26 cellular contexts compared by ENCODE assay signal in the genomic region with DNA sequence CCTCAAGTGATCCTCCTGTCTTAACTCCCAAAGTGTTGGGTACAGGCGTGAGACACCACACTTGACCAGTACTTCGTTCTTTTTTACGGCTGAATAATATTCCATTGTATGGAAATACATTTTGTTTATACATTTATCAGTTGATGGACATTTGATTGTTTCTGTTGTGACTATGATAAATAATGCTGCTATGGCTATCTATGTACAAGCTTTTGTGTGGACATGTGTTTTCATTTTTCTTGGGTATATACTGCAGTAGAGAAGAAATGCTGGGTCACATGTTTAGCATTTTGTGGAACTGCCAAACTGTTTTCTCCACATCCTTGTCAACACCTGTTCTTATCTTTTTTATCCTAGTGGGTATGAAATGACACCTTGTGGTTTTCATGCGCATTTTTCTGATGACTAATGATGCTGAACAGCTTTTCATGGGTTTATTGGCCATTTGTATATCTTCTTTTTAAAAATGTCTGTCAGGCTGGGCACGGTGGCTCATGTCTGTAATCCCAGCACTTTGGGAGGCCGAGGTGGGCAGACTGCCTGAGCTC. TPM values are rescaled to one million over a fixed set of nuclear protein-coding genes. Genes with fewer than 3 reads are reported as not detected.
DNase-seq lines count a peak whose midpoint lies in the region; ATAC-seq, FAIRE-seq and TF ChIP-seq lines count a peak whose summit lies in the region.
"Had no signal": no experiment of that assay in that cellular context is flagged by ENCODE, and none has a peak within 500 bp of the region (broad histone marks: within the 10 kb centered on the region; RNA-seq: fewer than 3 reads in every experiment).

No MANE protein-coding gene starts in this region.

- intact Hi-C loops in activated T-helper 2 cell treated with anti-CD3 and anti-CD28 coated beads, Interferon-gamma antibody, Interleukin-2, Interleukin-4, amounts not matched to agents 10 μg/mL and 5 μg/mL and 100 μg/mL, durations not matched to agents 14 hours and 24 hours and 36 hours (cut with micrococcal nuclease) = no loop called here

- H3K9me3 Mint-ChIP-seq in activated T-helper 2 cell treated with anti-CD3 and anti-CD28 coated beads, Interferon-gamma antibody, Interleukin-2, Interleukin-4, amounts not matched to agents 10 μg/mL and 5 μg/mL and 100 μg/mL, durations not matched to agents 14 hours and 24 hours and 36 hours = no peaks in the 10 kb centered on the region
- H3K9me3 Mint-ChIP-seq: CD8-positive, alpha-beta T cell; H9; T-helper 2 cell treated with Interferon-gamma antibody and Interleukin-4, amounts not matched to agents 5 μg/mL and 100 μg/mL, for 36 hours; WTC11 had no signal

- no peaks in the 10 kb centered on the region for H3K9me2 ChIP-seq in hepatocyte (replicated peaks; ENCODE audit: insufficient read depth)

- no peak overlapping the region for H3K27ac Mint-ChIP-seq in activated T-helper 2 cell treated with anti-CD3 and anti-CD28 coated beads, Interferon-gamma antibody, Interleukin-2, Interleukin-4, amounts not matched to agents 10 μg/mL and 5 μg/mL and 100 μg/mL, durations not matched to agents 14 hours and 24 hours and 36 hours
- H3K27ac Mint-ChIP-seq: CD8-positive, alpha-beta T cell; H9; T-helper 2 cell treated with Interferon-gamma antibody and Interleukin-4, amounts not matched to agents 5 μg/mL and 100 μg/mL, for 36 hours; WTC11 had no signal

- H2AFZ ChIP-seq in hepatocyte = no peak overlapping the region

- H3K4me3 Mint-ChIP-seq in activated T-helper 2 cell treated with anti-CD3 and anti-CD28 coated beads, Interferon-gamma antibody, Interleukin-2, Interleukin-4, amounts not matched to agents 10 μg/mL and 5 μg/mL and 100 μg/mL, durations not matched to agents 14 hours and 24 hours and 36 hours (ENCODE audit: low read depth) = no peak overlapping the region
- H3K4me3 Mint-ChIP-seq: CD8-positive, alpha-beta T cell; H9; T-helper 2 cell treated with Interferon-gamma antibody and Interleukin-4, amounts not matched to agents 5 μg/mL and 100 μg/mL, for 36 hours; WTC11 had no signal

- H3K36me3 Mint-ChIP-seq in activated T-helper 2 cell treated with anti-CD3 and anti-CD28 coated beads, Interferon-gamma antibody, Interleukin-2, Interleukin-4, amounts not matched to agents 10 μg/mL and 5 μg/mL and 100 μg/mL, durations not matched to agents 14 hours and 24 hours and 36 hours (ENCODE audit: low read depth) = no peaks in the 10 kb centered on the region
- H3K36me3 Mint-ChIP-seq: CD8-positive, alpha-beta T cell; WTC11 had no signal

- DNase-seq in Daoy (ENCODE audit: low read depth) = peak; percentile 28
- peak; percentile 29 for DNase-seq in HTR-8/SVneo (ENCODE audit: insufficient read length, low spot score)
- DNase-seq in RPMI8226 = peak; percentile 52
- DNase-seq in hepatocyte (ENCODE audit: low spot score) = no peak
- no peak for DNase-seq in SKM-1 treated with dmso at 0.1 percent for 144 hours (lab: John Stamatoyannopoulos, UW; ENCODE audit: unreplicated experiment)
- DNase-seq in T1000 (lab: John Stamatoyannopoulos, UW) = no peak
- DNase-seq in activated T-helper 2 cell treated with anti-CD3 and anti-CD28 coated beads, Interferon-gamma antibody, Interleukin-2, Interleukin-4, amounts not matched to agents 10 μg/mL and 5 μg/mL and 100 μg/mL, durations not matched to agents 14 hours and 24 hours and 36 hours (ENCODE audit: low spot score) = no peak
- DNase-seq: activated CD4-positive, alpha-beta T cell treated with anti-CD3 and anti-CD28 coated beads, Interleukin-2, amount 50 U/mL, for 4 hours; activated CD8-positive, alpha-beta memory T cell treated with anti-CD3 and anti-CD28 coated beads, Interleukin-2, amount 50 U/mL, for 48 hours; activated gamma-delta T cell; CD8-positive, alpha-beta T cell; H9; hippocampal formation; islet precursor cell; lower lobe of right lung; NCI-H2081; NCI-H524; stimulated activated CD4-positive, alpha-beta T cell treated with anti-CD3 and anti-CD28 coated beads, Interleukin-2, amount 100 ng/mL, for 48 hours; stimulated activated naive CD8-positive, alpha-beta T cell treated with anti-CD3 and anti-CD28 coated beads, Interleukin-15, Interleukin-2, amounts not matched to agents 100 U/mL and 50 U/mL, for 24 hours had no signal

- peak overlapping the region; percentile 95 for H3K27ac ChIP-seq in hepatocyte
- H3K27ac ChIP-seq: lower lobe of right lung, SK-N-MC had no signal

- ATAC-seq in GM21529 (IDR thresholded peaks at IDR 0.05; ENCODE audit: unreplicated experiment) = no peak
- ATAC-seq: CD8-positive, alpha-beta T cell; stimulated activated naive CD8-positive, alpha-beta T cell treated with anti-CD3 and anti-CD28 coated beads, Interleukin-15, Interleukin-2, amounts not matched to agents 100 U/mL and 50 U/mL, for 24 hours; WTC11 had no signal

- H3K79me2 ChIP-seq in hepatocyte = no peaks in the 10 kb centered on the region

- peaks cover 4% of the 10 kb centered on the region for H3K4me1 Mint-ChIP-seq in activated T-helper 2 cell treated with anti-CD3 and anti-CD28 coated beads, Interferon-gamma antibody, Interleukin-2, Interleukin-4, amounts not matched to agents 10 μg/mL and 5 μg/mL and 100 μg/mL, durations not matched to agents 14 hours and 24 hours and 36 hours (ENCODE audit: low read depth)
- H3K4me1 Mint-ChIP-seq: H9, WTC11 had no signal

- H3K4me2 ChIP-seq in hepatocyte = no peak overlapping the region

- no peaks in the 10 kb centered on the region for H3K27me3 Mint-ChIP-seq in activated T-helper 2 cell treated with anti-CD3 and anti-CD28 coated beads, Interferon-gamma antibody, Interleukin-2, Interleukin-4, amounts not matched to agents 10 μg/mL and 5 μg/mL and 100 μg/mL, durations not matched to agents 14 hours and 24 hours and 36 hours (ENCODE audit: low read depth)

- no peak for TF ChIP-seq CTCF in hepatocyte (IDR thresholded peaks at IDR 0.05; ENCODE audit: poor library complexity)

- no peaks in the 10 kb centered on the region for H3K9me3 ChIP-seq in hepatocyte (ENCODE audit: low read depth)
- H3K9me3 ChIP-seq: lower lobe of right lung, tibial nerve had no signal

- H3K36me3 ChIP-seq in hepatocyte (replicated peaks; ENCODE audit: insufficient read depth, low read depth) = no peaks in the 10 kb centered on the region
- H3K36me3 ChIP-seq: lower lobe of right lung, tibial nerve had no signal

- peaks cover 12% of the 10 kb centered on the region for H3K4me1 ChIP-seq in hepatocyte (ENCODE audit: insufficient read depth)
- H3K4me1 ChIP-seq: lower lobe of right lung had no signal

- no peak overlapping the region for H3K4me3 ChIP-seq in hepatocyte
- H3K4me3 ChIP-seq: lower lobe of right lung, SK-N-MC, tibial nerve had no signal

- no peaks in the 10 kb centered on the region for H3K27me3 ChIP-seq in hepatocyte
- H3K27me3 ChIP-seq: tibial nerve had no signal

- no peaks in the 10 kb centered on the region for H4K20me1 ChIP-seq in hepatocyte (ENCODE audit: insufficient read depth, poor library complexity, severe bottlenecking)

- peak; percentile 76 for FAIRE-seq in HTR-8/SVneo (lab: Jason Lieb, UNC)
- FAIRE-seq: endothelial cell of umbilical vein, small intestine had no signal

- 90% methylated on average over 6 of the region's 6 CpGs for WGBS in hepatocyte (ENCODE audit: low lambda C conversion rate, missing lambda C conversion rate)

RNA-seq across cellular contexts. Expression of gene SAT1, which starts 37.3 kb away (rescaled TPM):
- total RNA-seq in Daoy (2014; rRNA removed; shearing (Covaris generic)) = 56.4 and 65.9 TPM in 2 replicates
- total RNA-seq in hepatocyte = 1,753 and 1,822 TPM in 2 replicates
- 2,173 and 2,458 TPM in 2 replicates for polyA plus RNA-seq in hepatocyte
- 76.7 and 78.8 TPM in 2 replicates for total RNA-seq in activated T-helper 2 cell treated with anti-CD3 and anti-CD28 coated beads, Interferon-gamma antibody, Interleukin-2, Interleukin-4, amounts not matched to agents 10 μg/mL and 5 μg/mL and 100 μg/mL, durations not matched to agents 14 hours and 24 hours and 36 hours

Comparison
In these comparisons a context has a peak if more than half of its experiments do, and no peak if none do; other contexts are left out.
1. DNase-seq: peak in Daoy (single experiment), HTR-8/SVneo (single experiment) and RPMI8226 (single experiment); none in hepatocyte (single experiment), SKM-1 treated with dmso at 0.1 percent for 144 hours (single experiment), T1000 (single experiment) and activated T-helper 2 cell treated with anti-CD3 and anti-CD28 coated beads, Interferon-gamma antibody, Interleukin-2, Interleukin-4, amounts not matched to agents 10 μg/mL and 5 μg/mL and 100 μg/mL, durations not matched to agents 14 hours and 24 hours and 36 hours (single experiment).
2. RNA of gene SAT1, which starts 37.3 kb away (total RNA-seq): 1,753 to 1,822 TPM in hepatocyte; 76.7 to 78.8 TPM in activated T-helper 2 cell treated with anti-CD3 and anti-CD28 coated beads, Interferon-gamma antibody, Interleukin-2, Interleukin-4, amounts not matched to agents 10 μg/mL and 5 μg/mL and 100 μg/mL, durations not matched to agents 14 hours and 24 hours and 36 hours and 56.4 to 65.9 TPM in Daoy; every median in the first group is over 10 times any median in the second.